Comparison of ENCODE assay signal across 24 cellular contexts in the genomic region with DNA sequence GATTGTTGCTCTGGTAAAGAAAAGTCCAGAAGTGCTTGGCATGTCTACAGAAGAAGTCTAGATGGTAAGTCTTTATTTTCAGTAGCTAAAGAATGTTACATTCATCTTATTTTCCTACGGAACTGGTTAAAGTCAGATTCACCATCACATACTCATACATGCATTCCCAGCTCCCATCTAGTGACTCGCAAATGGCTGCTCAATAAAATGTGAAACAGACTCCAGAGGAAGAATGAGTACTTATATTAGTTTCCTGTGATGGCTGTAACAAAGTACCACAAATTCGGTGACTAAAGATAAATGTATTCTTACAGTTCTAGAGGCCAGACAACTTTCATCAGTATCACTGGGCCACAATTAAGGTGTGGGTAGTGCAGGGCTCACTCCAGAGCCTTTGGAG.
"Had no signal": no experiment of that assay in that cellular context is flagged by ENCODE, and none has a peak within 500 bp of the region (broad histone marks: within the 10 kb centered on the region; RNA-seq: fewer than 3 reads in every experiment).

No MANE protein-coding gene starts in this region.

- H3K9me3 ChIP-seq: colonic mucosa had no signal

- ATAC-seq: activated T-helper 17 cell treated with anti-CD3 and anti-CD28 coated beads, Interleukin-2, amount 50 U/mL, for 72 hours; T-cell had no signal

- H3K4me3 ChIP-seq: colonic mucosa, SK-N-MC had no signal

- DNase-seq: activated CD4-positive, alpha-beta memory T cell treated with anti-CD3 and anti-CD28 coated beads for 36 hours; activated CD4-positive, alpha-beta T cell treated with anti-CD3 and anti-CD28 coated beads, Interleukin-2, amount 10 ng/mL, durations not matched to agents 7 days and 5 days; activated CD4-positive, CD25-positive, alpha-beta regulatory T cell; activated gamma-delta T cell; activated naive CD4-positive, alpha-beta T cell treated with anti-CD3 and anti-CD28 coated beads for 36 hours; activated T-cell treated with anti-CD3 and anti-CD28 coated beads for 4 hours; activated T-cell treated with anti-CD3 and anti-CD28 coated beads, Interleukin-2, amount 50 U/mL, for 48 hours; amygdala; colonic mucosa; NCI-H1048; NCI-H146; NCI-H187 treated with DMSO at 0.1 percent for 48 hours; NCI-H2107; NCI-H2171 treated with DMSO at 0.1 percent for 48 hours; NCI-H226; NCI-H526; NCI-H82; T-cell; T-helper 2 cell; T1000 had no signal

- H3K27me3 ChIP-seq: colonic mucosa had no signal

- H3K27ac ChIP-seq: SK-N-MC, VCaP had no signal

- FAIRE-seq: TTC549 had no signal

- H3K4me1 ChIP-seq: colonic mucosa had no signal

- H3K36me3 ChIP-seq: colonic mucosa had no signal
